ENCODE assay signal across 11 cellular contexts in the genomic region with DNA sequence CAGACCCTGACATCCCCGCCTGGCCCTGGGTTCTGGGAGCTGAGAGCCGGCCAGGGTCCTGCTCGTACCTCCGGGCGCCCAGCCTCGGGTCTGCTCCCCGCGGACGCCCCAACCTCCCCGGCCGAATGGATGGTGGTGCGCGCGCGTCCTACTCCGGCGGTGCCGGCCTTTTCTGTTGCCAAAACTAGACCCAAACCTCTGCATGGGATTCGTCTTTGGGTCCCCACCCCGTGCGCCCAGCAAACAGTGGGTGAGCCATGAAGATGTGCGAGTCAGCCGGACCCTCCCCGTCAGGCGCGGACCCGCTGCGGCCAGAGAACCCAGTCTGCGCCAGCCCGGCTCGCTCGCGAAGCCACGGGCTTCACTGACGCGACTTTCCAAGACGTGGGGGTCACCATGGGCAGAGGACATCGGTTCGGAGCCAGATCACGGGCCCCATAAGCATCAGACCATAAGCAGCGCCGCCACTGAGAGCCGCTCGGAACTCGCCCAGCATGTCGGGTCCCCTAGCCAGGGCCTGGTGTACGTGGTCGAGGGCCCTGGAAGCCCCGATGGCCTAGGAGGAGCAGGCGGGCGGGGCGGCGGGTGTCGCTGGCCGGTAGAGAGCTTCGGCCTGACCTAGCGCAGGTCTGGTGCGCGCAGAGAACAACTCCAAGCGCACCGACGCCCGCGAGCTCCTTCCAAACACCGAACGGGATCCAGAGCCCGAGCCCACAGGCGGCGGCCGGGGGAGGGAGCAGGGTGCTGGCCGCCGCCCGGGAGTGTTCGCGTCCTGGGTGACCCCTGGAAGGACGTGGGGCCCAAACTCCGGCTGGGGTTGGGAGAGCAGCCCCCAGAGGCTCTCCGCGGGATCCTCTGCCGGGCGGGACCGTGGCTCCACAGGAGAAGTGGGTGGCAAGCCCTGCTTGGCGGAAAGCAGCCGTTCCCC. TPM values are rescaled to one million over a fixed set of nuclear protein-coding genes. Genes with fewer than 3 reads are reported as not detected.
DNase-seq lines count a peak whose midpoint lies in the region; ATAC-seq and TF ChIP-seq lines count a peak whose summit lies in the region.
"Had no signal": no experiment of that assay in that cellular context is flagged by ENCODE, and none has a peak within 500 bp of the region (broad histone marks: within the 10 kb centered on the region; RNA-seq: fewer than 3 reads in every experiment).

No MANE protein-coding gene starts in this region.

- H3K36me3 ChIP-seq in iPS-18a (ENCODE audit: control insufficient read depth, low read depth, low read length), result peaks cover 8% of the 10 kb centered on the region
- H3K36me3 ChIP-seq: uterus had no signal

- TF ChIP-seq CTCF in WTC11 (IDR thresholded peaks at IDR 0.05), result no peak

- POLR2A ChIA-PET in activated CD4-positive, alpha-beta T cell treated with anti-CD3 and anti-CD28 coated beads for 36 hours (lab: Charles Lee), result no interaction called here
- POLR2A ChIA-PET in activated CD4-positive, alpha-beta T cell treated with anti-CD3 and anti-CD28 coated beads, Interleukin-2, amount 10 ng/mL, durations not matched to agents 7 days and 5 days (lab: Charles Lee), result no interaction called here
- POLR2A ChIA-PET in WTC11 (lab: Charles Lee), result interaction anchor here (1.0 kb wide), 1 partner anchor 76 kb away, joined by 3 read pairs; no protein-coding TSS in a partner anchor

- H3K9me3 ChIP-seq in iPS-18a (ENCODE audit: control insufficient read depth, low read depth, low read length), result no peaks in the 10 kb centered on the region
- H3K9me3 ChIP-seq: uterus had no signal

- DNase-seq in activated CD4-positive, alpha-beta T cell treated with anti-CD3 and anti-CD28 coated beads for 36 hours, result peak; percentile 16
- DNase-seq in activated CD4-positive, alpha-beta T cell treated with anti-CD3 and anti-CD28 coated beads, Interleukin-2, amount 10 ng/mL, durations not matched to agents 7 days and 5 days, result no peak
- DNase-seq in WTC11 (ENCODE audit: low spot score) (peak; percentile 65), NK-92 (lab: John Stamatoyannopoulos, UW; ENCODE audit: unreplicated experiment) (no peak)
- DNase-seq in stimulated activated effector memory CD8-positive, alpha-beta T cell treated with anti-CD3 and anti-CD28 coated beads, Interleukin-12 subunit alpha, Interleukin-12 subunit beta, amount 100 ng/mL, for 72 hours (ENCODE audit: low spot score in 2 of 2), result no peak
- no peak for DNase-seq in activated CD4-positive, alpha-beta T cell treated with anti-CD3 and anti-CD28 coated beads for 48 hours
- DNase-seq: activated CD8-positive, alpha-beta memory T cell treated with anti-CD3 and anti-CD28 coated beads, Interleukin-2, amount 50 U/mL, for 4 hours; uterus had no signal

- H3K4me1 Mint-ChIP-seq in activated CD4-positive, alpha-beta T cell treated with anti-CD3 and anti-CD28 coated beads for 36 hours, result peaks cover 24% of the 10 kb centered on the region
- peaks cover 22% of the 10 kb centered on the region for H3K4me1 Mint-ChIP-seq in activated CD4-positive, alpha-beta T cell treated with anti-CD3 and anti-CD28 coated beads, Interleukin-2, amount 10 ng/mL, durations not matched to agents 7 days and 5 days
- H3K4me1 Mint-ChIP-seq in WTC11, result peaks cover 10% of the 10 kb centered on the region
- H3K4me1 Mint-ChIP-seq in stimulated activated effector memory CD8-positive, alpha-beta T cell treated with anti-CD3 and anti-CD28 coated beads, Interleukin-12 subunit alpha, Interleukin-12 subunit beta, amount 100 ng/mL, for 72 hours, result peaks cover 22% of the 10 kb centered on the region

- peak overlapping the region; percentile 50 for H3K4me3 ChIP-seq in iPS-18a (ENCODE audit: low read length)

- no peak overlapping the region for H3K27ac Mint-ChIP-seq in activated CD4-positive, alpha-beta T cell treated with anti-CD3 and anti-CD28 coated beads for 36 hours
- H3K27ac Mint-ChIP-seq in activated CD4-positive, alpha-beta T cell treated with anti-CD3 and anti-CD28 coated beads, Interleukin-2, amount 10 ng/mL, durations not matched to agents 7 days and 5 days, result no peak overlapping the region
- H3K27ac Mint-ChIP-seq in WTC11, result no peak overlapping the region
- no peak overlapping the region for H3K27ac Mint-ChIP-seq in stimulated activated effector memory CD8-positive, alpha-beta T cell treated with anti-CD3 and anti-CD28 coated beads, Interleukin-12 subunit alpha, Interleukin-12 subunit beta, amount 100 ng/mL, for 72 hours

- H3K36me3 Mint-ChIP-seq in activated CD4-positive, alpha-beta T cell treated with anti-CD3 and anti-CD28 coated beads for 36 hours (ENCODE audit: low read depth), result peaks cover 5% of the 10 kb centered on the region
- H3K36me3 Mint-ChIP-seq in activated CD4-positive, alpha-beta T cell treated with anti-CD3 and anti-CD28 coated beads, Interleukin-2, amount 10 ng/mL, durations not matched to agents 7 days and 5 days (ENCODE audit: low read depth), result no peaks in the 10 kb centered on the region
- H3K36me3 Mint-ChIP-seq in WTC11, result peaks cover 8% of the 10 kb centered on the region; the same call in 1 of the 2 replicates
- peaks cover 16% of the 10 kb centered on the region for H3K36me3 Mint-ChIP-seq in stimulated activated effector memory CD8-positive, alpha-beta T cell treated with anti-CD3 and anti-CD28 coated beads, Interleukin-12 subunit alpha, Interleukin-12 subunit beta, amount 100 ng/mL, for 72 hours

- peaks cover 4% of the 10 kb centered on the region for H3K4me1 ChIP-seq in iPS-18a (ENCODE audit: control insufficient read depth, low read depth, low read length)

- H3K4me3 Mint-ChIP-seq in activated CD4-positive, alpha-beta T cell treated with anti-CD3 and anti-CD28 coated beads for 36 hours, result peak overlapping the region; percentile 36
- no peak overlapping the region for H3K4me3 Mint-ChIP-seq in activated CD4-positive, alpha-beta T cell treated with anti-CD3 and anti-CD28 coated beads, Interleukin-2, amount 10 ng/mL, durations not matched to agents 7 days and 5 days
- peak overlapping the region; percentile 82 for H3K4me3 Mint-ChIP-seq in WTC11
- H3K4me3 Mint-ChIP-seq in stimulated activated effector memory CD8-positive, alpha-beta T cell treated with anti-CD3 and anti-CD28 coated beads, Interleukin-12 subunit alpha, Interleukin-12 subunit beta, amount 100 ng/mL, for 72 hours, result peak overlapping the region; percentile 72

- intact Hi-C loops in activated CD4-positive, alpha-beta T cell treated with anti-CD3 and anti-CD28 coated beads for 36 hours (cut with DNase I, micrococcal nuclease), result loop anchor here in 1 of 2 experiments (5.0 kb wide), 1 partner anchor 206 kb away; a partner anchor contains a TSS

- no peak overlapping the region for H3K9ac ChIP-seq in iPS-18a (ENCODE audit: low read length)

- ATAC-seq in activated CD4-positive, alpha-beta T cell treated with anti-CD3 and anti-CD28 coated beads for 36 hours, result no peak
- ATAC-seq in WTC11 (peak; percentile 51), HG03469 (IDR thresholded peaks at IDR 0.05; ENCODE audit: unreplicated experiment) (no peak)
- ATAC-seq in stimulated activated effector memory CD8-positive, alpha-beta T cell treated with anti-CD3 and anti-CD28 coated beads, Interleukin-12 subunit alpha, Interleukin-12 subunit beta, amount 100 ng/mL, for 72 hours, result no peak

- peaks cover 25% of the 10 kb centered on the region for H3K27me3 Mint-ChIP-seq in activated CD4-positive, alpha-beta T cell treated with anti-CD3 and anti-CD28 coated beads for 36 hours
- peaks cover 41% of the 10 kb centered on the region for H3K27me3 Mint-ChIP-seq in activated CD4-positive, alpha-beta T cell treated with anti-CD3 and anti-CD28 coated beads, Interleukin-2, amount 10 ng/mL, durations not matched to agents 7 days and 5 days
- peaks cover 56% of the 10 kb centered on the region for H3K27me3 Mint-ChIP-seq in WTC11 (ENCODE audit: low read depth)

- no peak overlapping the region for H3K27ac ChIP-seq in iPS-18a (ENCODE audit: low read length)
- H3K27ac ChIP-seq: uterus had no signal

- H3K9me3 Mint-ChIP-seq in activated CD4-positive, alpha-beta T cell treated with anti-CD3 and anti-CD28 coated beads for 36 hours (ENCODE audit: low read depth), result no peaks in the 10 kb centered on the region
- no peaks in the 10 kb centered on the region for H3K9me3 Mint-ChIP-seq in activated CD4-positive, alpha-beta T cell treated with anti-CD3 and anti-CD28 coated beads, Interleukin-2, amount 10 ng/mL, durations not matched to agents 7 days and 5 days
- H3K9me3 Mint-ChIP-seq in WTC11, result no peaks in the 10 kb centered on the region
- H3K9me3 Mint-ChIP-seq in stimulated activated effector memory CD8-positive, alpha-beta T cell treated with anti-CD3 and anti-CD28 coated beads, Interleukin-12 subunit alpha, Interleukin-12 subunit beta, amount 100 ng/mL, for 72 hours, result no peaks in the 10 kb centered on the region

- peaks cover 70% of the 10 kb centered on the region for H3K27me3 ChIP-seq in iPS-18a (ENCODE audit: control insufficient read depth, insufficient read depth, low read length)

- CTCF ChIA-PET in activated CD4-positive, alpha-beta T cell treated with anti-CD3 and anti-CD28 coated beads for 36 hours (lab: Charles Lee), result interaction anchor here (0.8 kb wide), 1 partner anchor 22 kb away, joined by 3 read pairs; no protein-coding TSS in a partner anchor
- CTCF ChIA-PET in activated CD4-positive, alpha-beta T cell treated with anti-CD3 and anti-CD28 coated beads, Interleukin-2, amount 10 ng/mL, durations not matched to agents 7 days and 5 days (lab: Charles Lee), result no interaction called here
- CTCF ChIA-PET in WTC11 (lab: Charles Lee), result interaction anchor here (0.9 to 3.8 kb wide), 12 partner anchors 22 to 198 kb away, joined by 3 to 27 read pairs (median 6); no protein-coding TSS in a partner anchor

TF ChIP-seq in WTC11, 78 proteins besides CTCF, POLR2A, EP300 and RAD21 (continues in another document):
- TF ChIP-seq ZNF263 (CRISPR knock-in tag; IDR thresholded peaks at IDR 0.05; ENCODE audit: low read depth), result 0 out of 2 replicates have a peak, but pooled peaks have one; percentile 40

RNA-seq across cellular contexts. Expression of a gene that starts 1.0 kb away (rescaled TPM):
- total RNA-seq in activated CD4-positive, alpha-beta T cell treated with anti-CD3 and anti-CD28 coated beads for 36 hours, result under 1 TPM; 0.32 to 0.40 TPM
- 1 to 10 TPM; 2.0 to 2.5 TPM for total RNA-seq in activated CD4-positive, alpha-beta T cell treated with anti-CD3 and anti-CD28 coated beads, Interleukin-2, amount 10 ng/mL, durations not matched to agents 7 days and 5 days
- total RNA-seq in WTC11 (2021), result 5.7 to 6.4 TPM (median 5.8 TPM) in 3 replicates
- total RNA-seq: fibroblast of lung had no signal

RNA-seq across cellular contexts. Expression of a gene that starts 1.4 kb away (rescaled TPM):
- 10 to 100 TPM; 26.3 to 28.9 TPM for total RNA-seq in activated CD4-positive, alpha-beta T cell treated with anti-CD3 and anti-CD28 coated beads for 36 hours
- 10 to 100 TPM; 32.6 to 34.8 TPM for total RNA-seq in activated CD4-positive, alpha-beta T cell treated with anti-CD3 and anti-CD28 coated beads, Interleukin-2, amount 10 ng/mL, durations not matched to agents 7 days and 5 days
- total RNA-seq in WTC11 (2021), result 33.8 to 39.2 TPM (median 34.7 TPM) in 3 replicates

RNA-seq across cellular contexts. Expression of a gene that starts 26.5 kb away (rescaled TPM):
- 1 to 10 TPM; 6.7 to 7.2 TPM for total RNA-seq in activated CD4-positive, alpha-beta T cell treated with anti-CD3 and anti-CD28 coated beads for 36 hours
- 10 to 100 TPM; 13.6 to 14.7 TPM for total RNA-seq in activated CD4-positive, alpha-beta T cell treated with anti-CD3 and anti-CD28 coated beads, Interleukin-2, amount 10 ng/mL, durations not matched to agents 7 days and 5 days
- total RNA-seq in WTC11 (2021), result 20.9 to 22.3 TPM (median 20.9 TPM) in 3 replicates

RNA-seq across cellular contexts. Expression of a gene that starts 40.0 kb away (rescaled TPM):
- total RNA-seq in activated CD4-positive, alpha-beta T cell treated with anti-CD3 and anti-CD28 coated beads for 36 hours, result 1 to 10 TPM; 2.6 to 4.5 TPM
- 10 to 100 TPM; 20.7 to 26.6 TPM for total RNA-seq in activated CD4-positive, alpha-beta T cell treated with anti-CD3 and anti-CD28 coated beads, Interleukin-2, amount 10 ng/mL, durations not matched to agents 7 days and 5 days
- total RNA-seq in WTC11 (2021), result 24.9 to 32.4 TPM (median 27.2 TPM) in 3 replicates

Comparison
In these comparisons a context has a peak if more than half of its experiments do, and no peak if none do; other contexts are left out.
1. DNase-seq: peak in activated CD4-positive, alpha-beta T cell treated with anti-CD3 and anti-CD28 coated beads for 36 hours (single experiment) and WTC11 (single experiment); none in activated CD4-positive, alpha-beta T cell treated with anti-CD3 and anti-CD28 coated beads, Interleukin-2, amount 10 ng/mL, durations not matched to agents 7 days and 5 days (single experiment), stimulated activated effector memory CD8-positive, alpha-beta T cell treated with anti-CD3 and anti-CD28 coated beads, Interleukin-12 subunit alpha, Interleukin-12 subunit beta, amount 100 ng/mL, for 72 hours (0 of 2), NK-92 (single experiment) and activated CD4-positive, alpha-beta T cell treated with anti-CD3 and anti-CD28 coated beads for 48 hours (single experiment).